8 cellular contexts compared by ENCODE assay signal in genomic region chr18:11909597-11910026, GRCh38. TPM values are rescaled to one million over a fixed set of nuclear protein-coding genes. Genes with fewer than 3 reads are reported as not detected.
DNase-seq lines count a peak whose midpoint lies in the region; ATAC-seq and TF ChIP-seq lines count a peak whose summit lies in the region.

No MANE protein-coding gene starts in this region.

- intact Hi-C loops in CD4-positive, alpha-beta T cell (cut with DNase I, micrococcal nuclease): loop anchor here in 1 of 2 experiments (1.0 to 10.0 kb wide), 4 partner anchors 56 to 1078 kb away; partner anchors contain the start of genes AFG3L2 and IMPA2
- intact Hi-C loops in adrenal gland (cut with DNase I): loop anchor here in 1 of 2 donors (10.0 kb wide), 1 partner anchor 55 kb away; the partner anchor contains the start of gene CHMP1B
- intact Hi-C loops in thyroid gland (cut with DNase I): loop anchor here (10.0 kb wide), 1 partner anchor 55 kb away; the partner anchor contains the start of gene CHMP1B

- no peak for ATAC-seq in CD4-positive, alpha-beta T cell (ENCODE audit: poor library complexity)
- peak; percentile 38 for ATAC-seq in HG03378 (IDR thresholded peaks at IDR 0.05; ENCODE audit: unreplicated experiment)
- ATAC-seq in left lobe of liver: peak; percentile 14
- no peak for ATAC-seq in GM21825 (IDR thresholded peaks at IDR 0.05; ENCODE audit: unreplicated experiment)

- H3K36me3 ChIP-seq in adrenal gland (replicated peaks in 1 of 2) (no peaks in the 10 kb centered on the region), thyroid gland (no peaks in the 10 kb centered on the region)

- peaks cover 27% of the 10 kb centered on the region for H3K36me3 Mint-ChIP-seq in CD4-positive, alpha-beta T cell (ENCODE audit: low read depth)

- peak overlapping the region; percentile 98 for H3K27ac Mint-ChIP-seq in CD4-positive, alpha-beta T cell

- H3K4me3 Mint-ChIP-seq in CD4-positive, alpha-beta T cell: peak overlapping the region; percentile 93

- no peaks in the 10 kb centered on the region for H3K9me3 ChIP-seq in CD4-positive, alpha-beta T cell (ENCODE audit: control insufficient read depth, low read length)
- H3K9me3 ChIP-seq in adrenal gland (replicated peaks in 1 of 3) (no peaks in the 10 kb centered on the region), thyroid gland (no peaks in the 10 kb centered on the region)

- no peaks in the 10 kb centered on the region for H3K27me3 Mint-ChIP-seq in CD4-positive, alpha-beta T cell

- POLR2A ChIA-PET in CD4-positive, alpha-beta T cell (lab: Charles Lee): interaction anchor here (1.3 to 3.4 kb wide), 5 partner anchors 29 to 1996 kb away, joined by 4 to 43 read pairs (median 6); partner anchors contain the start of genes CHMP1B, IMPA2 and VAPA

- no peaks in the 10 kb centered on the region for H3K27me3 ChIP-seq in CD4-positive, alpha-beta T cell (ENCODE audit: control insufficient read depth, insufficient read depth, low read length)
- H3K27me3 ChIP-seq in adrenal gland: no peaks in the 10 kb centered on the region
- no peaks in the 10 kb centered on the region for H3K27me3 ChIP-seq in thyroid gland

- WGBS in adrenal gland, 4 donors: 4 to 31% (median 9%) methylated on average over 1 of the region's 1 CpG
- WGBS in thyroid gland, 2 donors: 63 to 84% methylated on average over 1 of the region's 1 CpG

- peak overlapping the region in 1 of 4 donors; percentile 74 for H3K4me3 ChIP-seq in adrenal gland
- no peak overlapping the region for H3K4me3 ChIP-seq in thyroid gland (replicated peaks in 1 of 3)

- no peaks in the 10 kb centered on the region for H3K9me3 Mint-ChIP-seq in CD4-positive, alpha-beta T cell

- TF ChIP-seq POLR2A in adrenal gland (IDR thresholded peaks at IDR 0.05) (peak in 1 of 2 donors; percentile 52), thyroid gland (IDR thresholded peaks at IDR 0.05) (no peak)

- H3K4me1 ChIP-seq in adrenal gland (replicated peaks in 1 of 2) (peaks cover 9 to 22% of the 10 kb centered on the region in 2 donors), thyroid gland (peaks cover 20 to 24% of the 10 kb centered on the region in 2 donors)

- DNase-seq in CD4-positive, alpha-beta T cell: no peak
- DNase-seq in adrenal gland: peak in 2 of 7 donors; percentile 17 to 22
- no peak for DNase-seq in left lobe of liver (ENCODE audit: low spot score)
- no peak for DNase-seq in thyroid gland
- DNase-seq in SK-N-DZ (ENCODE audit: low spot score): no peak
- no peak for DNase-seq in KG1 (lab: John Stamatoyannopoulos, UW)

- TF ChIP-seq CTCF in CD4-positive, alpha-beta T cell (IDR thresholded peaks at IDR 0.05): no peak
- TF ChIP-seq CTCF in adrenal gland (IDR thresholded peaks at IDR 0.05) (no peak), thyroid gland (IDR thresholded peaks at IDR 0.05) (no peak)

- CTCF ChIA-PET in CD4-positive, alpha-beta T cell (lab: Charles Lee): no interaction called here

- no peak overlapping the region for H3K27ac ChIP-seq in CD4-positive, alpha-beta T cell (ENCODE audit: low read depth, low read length)
- peak overlapping the region; percentile 95 to 100 (median 96) for H3K27ac ChIP-seq in adrenal gland
- peak overlapping the region; percentile 98 to 99 (median 99) for H3K27ac ChIP-seq in thyroid gland

- H3K4me1 Mint-ChIP-seq in CD4-positive, alpha-beta T cell (ENCODE audit: low read depth): peaks cover 31% of the 10 kb centered on the region

RNA-seq across cellular contexts. Expression of gene MPPE1, which starts 1.5 kb away (rescaled TPM):
- 10 to 100 TPM; 62.6 to 68.3 TPM for total RNA-seq in CD4-positive, alpha-beta T cell
- total RNA-seq in adrenal gland (10 to 100 TPM; 17.0 to 44.7 (median 32.9) TPM), left lobe of liver (27.2 TPM), thyroid gland (100 to 1,000 TPM in 1 of 4 donors, 10 to 100 TPM in 3; 50.0 to 111 (median 76.7) TPM)
- 10 to 100 TPM; 23.1 to 29.7 (median 24.0) TPM for polyA plus RNA-seq in adrenal gland
- 15.1 and 16.8 TPM in 2 replicates for polyA plus RNA-seq in SK-N-DZ (2014; cell fraction: cytosol; rRNA removed)
- polyA plus RNA-seq in SK-N-DZ (2014; cell fraction: nucleus; rRNA removed): 39.0 and 48.1 TPM in 2 replicates

RNA-seq across cellular contexts. Expression of gene CHMP1B, which starts 58.4 kb away (rescaled TPM):
- total RNA-seq in CD4-positive, alpha-beta T cell: 10 to 100 TPM; 64.4 to 67.4 TPM
- total RNA-seq in adrenal gland (10 to 100 TPM; 37.8 to 44.4 (median 41.5) TPM), left lobe of liver (12.9 TPM), thyroid gland (10 to 100 TPM; 75.4 to 99.5 (median 85.9) TPM)
- 10 to 100 TPM; 17.5 to 52.6 (median 29.1) TPM for polyA plus RNA-seq in adrenal gland
- 47.5 and 47.8 TPM in 2 replicates for polyA plus RNA-seq in SK-N-DZ (2014; cell fraction: cytosol; rRNA removed)
- polyA plus RNA-seq in SK-N-DZ (2014; cell fraction: nucleus; rRNA removed): 21.3 and 23.5 TPM in 2 replicates

Comparison
In these comparisons a context has a peak if more than half of its experiments do, and no peak if none do; other contexts are left out.
1. ATAC-seq: peak in HG03378 (single experiment) and left lobe of liver (single experiment); none in CD4-positive, alpha-beta T cell (single experiment) and GM21825 (single experiment).